1 cellular context compared by ENCODE assay signal in the genomic region with DNA sequence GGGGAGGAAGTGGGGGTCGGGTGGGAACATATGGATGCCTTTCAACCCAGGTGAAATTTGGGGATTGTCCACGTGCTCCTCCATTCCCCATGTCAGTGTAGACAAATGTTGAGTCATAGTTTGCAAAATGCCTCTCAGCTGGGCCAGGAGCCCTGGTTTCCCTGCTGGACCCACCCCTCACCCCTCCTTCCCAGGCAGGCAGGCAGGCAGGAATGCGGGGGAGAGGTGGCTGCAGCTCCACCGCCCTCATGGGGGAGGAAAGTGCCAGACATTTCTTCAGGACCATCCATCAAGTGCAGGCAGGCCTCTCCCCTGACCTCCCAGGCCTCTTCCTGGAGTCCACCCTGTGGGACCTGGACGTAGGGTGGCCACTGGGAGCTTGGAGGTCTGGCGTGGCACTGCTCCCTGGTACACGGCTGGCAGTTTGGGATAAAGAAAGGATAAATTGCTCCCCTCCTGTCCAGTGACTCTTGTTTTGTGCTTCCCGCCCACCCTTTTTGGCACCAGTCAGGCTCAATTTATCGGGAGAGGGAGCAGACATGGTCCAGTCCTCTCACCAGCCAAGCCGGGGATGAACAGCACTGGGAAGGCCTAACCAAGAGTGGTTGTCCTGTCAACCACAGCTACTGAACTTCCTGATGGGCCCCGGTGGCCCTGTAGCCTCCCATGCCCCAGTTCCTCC.
A peak's percentile ranks its signal among the peaks of the same experiment; 100 is the strongest.
TF ChIP-seq lines count a peak whose summit lies in the region.

No MANE protein-coding gene starts in this region.

TF ChIP-seq in K562, 482 proteins besides CTCF, POLR2A, EP300 and RAD21 (continued from another document and continues in another):
- TF ChIP-seq RNF2 (IDR thresholded peaks at IDR 0.05): peak; percentile 85; the same call in 1 of the 2 replicates
- TF ChIP-seq COPS2 (conservative IDR thresholded peaks at IDR 0.05): no peak
- TF ChIP-seq ZNF431 (CRISPR knock-in tag; IDR thresholded peaks at IDR 0.05): no peak
- TF ChIP-seq POLR2AphosphoS2 (IDR thresholded peaks at IDR 0.05; ENCODE audit: low read length): no peak
- TF ChIP-seq MEF2A (IDR thresholded peaks at IDR 0.05; ENCODE audit: control insufficient read depth, low read depth, low read length): no peak
- TF ChIP-seq LARP7 (IDR thresholded peaks at IDR 0.05): no peak
- TF ChIP-seq, protein P1, sequence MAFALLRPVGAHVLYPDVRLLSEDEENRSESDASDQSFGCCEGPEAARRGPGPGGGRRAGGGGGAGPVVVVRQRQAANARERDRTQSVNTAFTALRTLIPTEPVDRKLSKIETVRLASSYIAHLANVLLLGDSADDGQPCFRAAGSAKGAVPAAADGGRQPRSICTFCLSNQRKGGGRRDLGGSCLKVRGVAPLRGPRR (CRISPR knock-in tag; IDR thresholded peaks at IDR 0.05): no peak
- TF ChIP-seq SIRT6 (IDR thresholded peaks at IDR 0.05; ENCODE audit: low read depth, low read length): no peak
- no peak for TF ChIP-seq CREB1 (IDR thresholded peaks at IDR 0.05)
- TF ChIP-seq CREB1 (CRISPR knock-in tag; IDR thresholded peaks at IDR 0.05): no peak
- no peak for TF ChIP-seq XRCC4 (IDR thresholded peaks at IDR 0.05; ENCODE audit: extremely low read depth, insufficient read depth, insufficient read length)
- TF ChIP-seq, protein P2, sequence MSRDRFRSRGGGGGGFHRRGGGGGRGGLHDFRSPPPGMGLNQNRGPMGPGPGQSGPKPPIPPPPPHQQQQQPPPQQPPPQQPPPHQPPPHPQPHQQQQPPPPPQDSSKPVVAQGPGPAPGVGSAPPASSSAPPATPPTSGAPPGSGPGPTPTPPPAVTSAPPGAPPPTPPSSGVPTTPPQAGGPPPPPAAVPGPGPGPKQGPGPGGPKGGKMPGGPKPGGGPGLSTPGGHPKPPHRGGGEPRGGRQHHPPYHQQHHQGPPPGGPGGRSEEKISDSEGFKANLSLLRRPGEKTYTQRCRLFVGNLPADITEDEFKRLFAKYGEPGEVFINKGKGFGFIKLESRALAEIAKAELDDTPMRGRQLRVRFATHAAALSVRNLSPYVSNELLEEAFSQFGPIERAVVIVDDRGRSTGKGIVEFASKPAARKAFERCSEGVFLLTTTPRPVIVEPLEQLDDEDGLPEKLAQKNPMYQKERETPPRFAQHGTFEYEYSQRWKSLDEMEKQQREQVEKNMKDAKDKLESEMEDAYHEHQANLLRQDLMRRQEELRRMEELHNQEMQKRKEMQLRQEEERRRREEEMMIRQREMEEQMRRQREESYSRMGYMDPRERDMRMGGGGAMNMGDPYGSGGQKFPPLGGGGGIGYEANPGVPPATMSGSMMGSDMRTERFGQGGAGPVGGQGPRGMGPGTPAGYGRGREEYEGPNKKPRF (IDR thresholded peaks at IDR 0.05; ENCODE audit: low read depth, low read length): no peak
- no peak for TF ChIP-seq ZC3H4 (CRISPR knock-in tag; IDR thresholded peaks at IDR 0.05; ENCODE audit: borderline replicate concordance)
- TF ChIP-seq, protein P3, sequence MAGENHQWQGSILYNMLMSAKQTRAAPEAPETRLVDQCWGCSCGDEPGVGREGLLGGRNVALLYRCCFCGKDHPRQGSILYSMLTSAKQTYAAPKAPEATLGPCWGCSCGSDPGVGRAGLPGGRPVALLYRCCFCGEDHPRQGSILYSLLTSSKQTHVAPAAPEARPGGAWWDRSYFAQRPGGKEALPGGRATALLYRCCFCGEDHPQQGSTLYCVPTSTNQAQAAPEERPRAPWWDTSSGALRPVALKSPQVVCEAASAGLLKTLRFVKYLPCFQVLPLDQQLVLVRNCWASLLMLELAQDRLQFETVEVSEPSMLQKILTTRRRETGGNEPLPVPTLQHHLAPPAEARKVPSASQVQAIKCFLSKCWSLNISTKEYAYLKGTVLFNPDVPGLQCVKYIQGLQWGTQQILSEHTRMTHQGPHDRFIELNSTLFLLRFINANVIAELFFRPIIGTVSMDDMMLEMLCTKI (IDR thresholded peaks at IDR 0.05; ENCODE audit: partially characterized antibody): no peak
- TF ChIP-seq, protein P4, sequence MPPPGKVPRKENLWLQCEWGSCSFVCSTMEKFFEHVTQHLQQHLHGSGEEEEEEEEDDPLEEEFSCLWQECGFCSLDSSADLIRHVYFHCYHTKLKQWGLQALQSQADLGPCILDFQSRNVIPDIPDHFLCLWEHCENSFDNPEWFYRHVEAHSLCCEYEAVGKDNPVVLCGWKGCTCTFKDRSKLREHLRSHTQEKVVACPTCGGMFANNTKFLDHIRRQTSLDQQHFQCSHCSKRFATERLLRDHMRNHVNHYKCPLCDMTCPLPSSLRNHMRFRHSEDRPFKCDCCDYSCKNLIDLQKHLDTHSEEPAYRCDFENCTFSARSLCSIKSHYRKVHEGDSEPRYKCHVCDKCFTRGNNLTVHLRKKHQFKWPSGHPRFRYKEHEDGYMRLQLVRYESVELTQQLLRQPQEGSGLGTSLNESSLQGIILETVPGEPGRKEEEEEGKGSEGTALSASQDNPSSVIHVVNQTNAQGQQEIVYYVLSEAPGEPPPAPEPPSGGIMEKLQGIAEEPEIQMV (tag; conservative IDR thresholded peaks at IDR 0.05; ENCODE audit: low read depth): no peak; the same call in 1 of the 2 replicates
- no peak for TF ChIP-seq RFX7 (CRISPR knock-in tag; IDR thresholded peaks at IDR 0.05)
- no peak for TF ChIP-seq NBN (IDR thresholded peaks at IDR 0.05; ENCODE audit: low read depth)
- no peak for TF ChIP-seq BRD4 (IDR thresholded peaks at IDR 0.05)
- TF ChIP-seq, protein P5, sequence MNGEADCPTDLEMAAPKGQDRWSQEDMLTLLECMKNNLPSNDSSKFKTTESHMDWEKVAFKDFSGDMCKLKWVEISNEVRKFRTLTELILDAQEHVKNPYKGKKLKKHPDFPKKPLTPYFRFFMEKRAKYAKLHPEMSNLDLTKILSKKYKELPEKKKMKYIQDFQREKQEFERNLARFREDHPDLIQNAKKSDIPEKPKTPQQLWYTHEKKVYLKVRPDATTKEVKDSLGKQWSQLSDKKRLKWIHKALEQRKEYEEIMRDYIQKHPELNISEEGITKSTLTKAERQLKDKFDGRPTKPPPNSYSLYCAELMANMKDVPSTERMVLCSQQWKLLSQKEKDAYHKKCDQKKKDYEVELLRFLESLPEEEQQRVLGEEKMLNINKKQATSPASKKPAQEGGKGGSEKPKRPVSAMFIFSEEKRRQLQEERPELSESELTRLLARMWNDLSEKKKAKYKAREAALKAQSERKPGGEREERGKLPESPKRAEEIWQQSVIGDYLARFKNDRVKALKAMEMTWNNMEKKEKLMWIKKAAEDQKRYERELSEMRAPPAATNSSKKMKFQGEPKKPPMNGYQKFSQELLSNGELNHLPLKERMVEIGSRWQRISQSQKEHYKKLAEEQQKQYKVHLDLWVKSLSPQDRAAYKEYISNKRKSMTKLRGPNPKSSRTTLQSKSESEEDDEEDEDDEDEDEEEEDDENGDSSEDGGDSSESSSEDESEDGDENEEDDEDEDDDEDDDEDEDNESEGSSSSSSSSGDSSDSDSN (IDR thresholded peaks at IDR 0.05; ENCODE audit: borderline replicate concordance in 1 of 2, low read depth in 2 of 2, low read length in 2 of 2): no peak
- TF ChIP-seq RB1 (IDR thresholded peaks at IDR 0.05; ENCODE audit: low read depth): no peak
- no peak for TF ChIP-seq ZBTB8A (IDR thresholded peaks at IDR 0.05; ENCODE audit: partially characterized antibody)
- TF ChIP-seq, protein P6, sequence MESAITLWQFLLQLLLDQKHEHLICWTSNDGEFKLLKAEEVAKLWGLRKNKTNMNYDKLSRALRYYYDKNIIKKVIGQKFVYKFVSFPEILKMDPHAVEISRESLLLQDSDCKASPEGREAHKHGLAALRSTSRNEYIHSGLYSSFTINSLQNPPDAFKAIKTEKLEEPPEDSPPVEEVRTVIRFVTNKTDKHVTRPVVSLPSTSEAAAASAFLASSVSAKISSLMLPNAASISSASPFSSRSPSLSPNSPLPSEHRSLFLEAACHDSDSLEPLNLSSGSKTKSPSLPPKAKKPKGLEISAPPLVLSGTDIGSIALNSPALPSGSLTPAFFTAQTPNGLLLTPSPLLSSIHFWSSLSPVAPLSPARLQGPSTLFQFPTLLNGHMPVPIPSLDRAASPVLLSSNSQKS (CRISPR knock-in tag; IDR thresholded peaks at IDR 0.05): no peak
- no peak for TF ChIP-seq DDX20 (tag; IDR thresholded peaks at IDR 0.05; ENCODE audit: low read depth)
- no peak for TF ChIP-seq SAFB (IDR thresholded peaks at IDR 0.05; ENCODE audit: borderline replicate concordance, low read depth, low read length)
- TF ChIP-seq, protein P7, sequence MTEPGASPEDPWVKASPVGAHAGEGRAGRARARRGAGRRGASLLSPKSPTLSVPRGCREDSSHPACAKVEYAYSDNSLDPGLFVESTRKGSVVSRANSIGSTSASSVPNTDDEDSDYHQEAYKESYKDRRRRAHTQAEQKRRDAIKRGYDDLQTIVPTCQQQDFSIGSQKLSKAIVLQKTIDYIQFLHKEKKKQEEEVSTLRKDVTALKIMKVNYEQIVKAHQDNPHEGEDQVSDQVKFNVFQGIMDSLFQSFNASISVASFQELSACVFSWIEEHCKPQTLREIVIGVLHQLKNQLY (CRISPR knock-in tag; conservative IDR thresholded peaks at IDR 0.05): no peak
- TF ChIP-seq NRF1 (conservative IDR thresholded peaks at IDR 0.05 in 1 of 2, IDR thresholded peaks at IDR 0.05 in 1 of 2): no peak
- no peak for TF ChIP-seq PHB2 (IDR thresholded peaks at IDR 0.05; ENCODE audit: low read depth)
- TF ChIP-seq, protein P8, sequence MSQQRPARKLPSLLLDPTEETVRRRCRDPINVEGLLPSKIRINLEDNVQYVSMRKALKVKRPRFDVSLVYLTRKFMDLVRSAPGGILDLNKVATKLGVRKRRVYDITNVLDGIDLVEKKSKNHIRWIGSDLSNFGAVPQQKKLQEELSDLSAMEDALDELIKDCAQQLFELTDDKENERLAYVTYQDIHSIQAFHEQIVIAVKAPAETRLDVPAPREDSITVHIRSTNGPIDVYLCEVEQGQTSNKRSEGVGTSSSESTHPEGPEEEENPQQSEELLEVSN (IDR thresholded peaks at IDR 0.05; ENCODE audit: borderline replicate concordance in 1 of 2, extremely low read depth in 1 of 2, insufficient read depth in 1 of 2, insufficient read length in 1 of 2, low read depth in 1 of 2, low read length in 1 of 2, poor library complexity in 1 of 2, severe bottlenecking in 1 of 2): peak in 1 of 2 experiments; percentile 64
- no peak for TF ChIP-seq ZNF408 (CRISPR knock-in tag; IDR thresholded peaks at IDR 0.05; ENCODE audit: low read depth)
- no peak for TF ChIP-seq ZNF239 (CRISPR knock-in tag; IDR thresholded peaks at IDR 0.05)
- TF ChIP-seq, protein P9, sequence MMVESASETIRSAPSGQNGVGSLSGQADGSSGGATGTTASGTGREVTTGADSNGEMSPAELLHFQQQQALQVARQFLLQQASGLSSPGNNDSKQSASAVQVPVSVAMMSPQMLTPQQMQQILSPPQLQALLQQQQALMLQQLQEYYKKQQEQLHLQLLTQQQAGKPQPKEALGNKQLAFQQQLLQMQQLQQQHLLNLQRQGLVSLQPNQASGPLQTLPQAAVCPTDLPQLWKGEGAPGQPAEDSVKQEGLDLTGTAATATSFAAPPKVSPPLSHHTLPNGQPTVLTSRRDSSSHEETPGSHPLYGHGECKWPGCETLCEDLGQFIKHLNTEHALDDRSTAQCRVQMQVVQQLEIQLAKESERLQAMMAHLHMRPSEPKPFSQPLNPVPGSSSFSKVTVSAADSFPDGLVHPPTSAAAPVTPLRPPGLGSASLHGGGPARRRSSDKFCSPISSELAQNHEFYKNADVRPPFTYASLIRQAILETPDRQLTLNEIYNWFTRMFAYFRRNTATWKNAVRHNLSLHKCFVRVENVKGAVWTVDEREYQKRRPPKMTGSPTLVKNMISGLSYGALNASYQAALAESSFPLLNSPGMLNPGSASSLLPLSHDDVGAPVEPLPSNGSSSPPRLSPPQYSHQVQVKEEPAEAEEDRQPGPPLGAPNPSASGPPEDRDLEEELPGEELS (CRISPR knock-in tag; IDR thresholded peaks at IDR 0.05; ENCODE audit: borderline replicate concordance): no peak
- no peak for TF ChIP-seq HDGF (IDR thresholded peaks at IDR 0.05)
- no peak for TF ChIP-seq IRF2 (CRISPR knock-in tag; IDR thresholded peaks at IDR 0.05)
- TF ChIP-seq ZNF444 (CRISPR knock-in tag; IDR thresholded peaks at IDR 0.05): peak; percentile 76
- TF ChIP-seq HNRNPLL (IDR thresholded peaks at IDR 0.05; ENCODE audit: low read depth, low read length, poor library complexity, severe bottlenecking): no peak
- TF ChIP-seq ZNF174 (CRISPR knock-in tag; IDR thresholded peaks at IDR 0.05): no peak
- no peak for TF ChIP-seq TRIM28 (IDR thresholded peaks at IDR 0.05)
- peak; percentile 77 for TF ChIP-seq FOSL1 (tag; conservative IDR thresholded peaks at IDR 0.05)
- no peak for TF ChIP-seq ZNF165 (CRISPR knock-in tag; IDR thresholded peaks at IDR 0.05; ENCODE audit: borderline replicate concordance)
- TF ChIP-seq TCF7 (IDR thresholded peaks at IDR 0.05; ENCODE audit: borderline replicate concordance): no peak
- no peak for TF ChIP-seq MED1 (CRISPR knock-in tag; IDR thresholded peaks at IDR 0.05; ENCODE audit: borderline replicate concordance)
- TF ChIP-seq PHB (CRISPR knock-in tag; IDR thresholded peaks at IDR 0.05): no peak
- TF ChIP-seq, protein P10, sequence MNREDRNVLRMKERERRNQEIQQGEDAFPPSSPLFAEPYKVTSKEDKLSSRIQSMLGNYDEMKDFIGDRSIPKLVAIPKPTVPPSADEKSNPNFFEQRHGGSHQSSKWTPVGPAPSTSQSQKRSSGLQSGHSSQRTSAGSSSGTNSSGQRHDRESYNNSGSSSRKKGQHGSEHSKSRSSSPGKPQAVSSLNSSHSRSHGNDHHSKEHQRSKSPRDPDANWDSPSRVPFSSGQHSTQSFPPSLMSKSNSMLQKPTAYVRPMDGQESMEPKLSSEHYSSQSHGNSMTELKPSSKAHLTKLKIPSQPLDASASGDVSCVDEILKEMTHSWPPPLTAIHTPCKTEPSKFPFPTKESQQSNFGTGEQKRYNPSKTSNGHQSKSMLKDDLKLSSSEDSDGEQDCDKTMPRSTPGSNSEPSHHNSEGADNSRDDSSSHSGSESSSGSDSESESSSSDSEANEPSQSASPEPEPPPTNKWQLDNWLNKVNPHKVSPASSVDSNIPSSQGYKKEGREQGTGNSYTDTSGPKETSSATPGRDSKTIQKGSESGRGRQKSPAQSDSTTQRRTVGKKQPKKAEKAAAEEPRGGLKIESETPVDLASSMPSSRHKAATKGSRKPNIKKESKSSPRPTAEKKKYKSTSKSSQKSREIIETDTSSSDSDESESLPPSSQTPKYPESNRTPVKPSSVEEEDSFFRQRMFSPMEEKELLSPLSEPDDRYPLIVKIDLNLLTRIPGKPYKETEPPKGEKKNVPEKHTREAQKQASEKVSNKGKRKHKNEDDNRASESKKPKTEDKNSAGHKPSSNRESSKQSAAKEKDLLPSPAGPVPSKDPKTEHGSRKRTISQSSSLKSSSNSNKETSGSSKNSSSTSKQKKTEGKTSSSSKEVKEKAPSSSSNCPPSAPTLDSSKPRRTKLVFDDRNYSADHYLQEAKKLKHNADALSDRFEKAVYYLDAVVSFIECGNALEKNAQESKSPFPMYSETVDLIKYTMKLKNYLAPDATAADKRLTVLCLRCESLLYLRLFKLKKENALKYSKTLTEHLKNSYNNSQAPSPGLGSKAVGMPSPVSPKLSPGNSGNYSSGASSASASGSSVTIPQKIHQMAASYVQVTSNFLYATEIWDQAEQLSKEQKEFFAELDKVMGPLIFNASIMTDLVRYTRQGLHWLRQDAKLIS (CRISPR knock-in tag; IDR thresholded peaks at IDR 0.05): no peak
- TF ChIP-seq TARDBP (IDR thresholded peaks at IDR 0.05): no peak
- TF ChIP-seq ZNF436 (CRISPR knock-in tag; IDR thresholded peaks at IDR 0.05): no peak
